ENCODE assay signal across 8 cellular contexts in the genomic region with DNA sequence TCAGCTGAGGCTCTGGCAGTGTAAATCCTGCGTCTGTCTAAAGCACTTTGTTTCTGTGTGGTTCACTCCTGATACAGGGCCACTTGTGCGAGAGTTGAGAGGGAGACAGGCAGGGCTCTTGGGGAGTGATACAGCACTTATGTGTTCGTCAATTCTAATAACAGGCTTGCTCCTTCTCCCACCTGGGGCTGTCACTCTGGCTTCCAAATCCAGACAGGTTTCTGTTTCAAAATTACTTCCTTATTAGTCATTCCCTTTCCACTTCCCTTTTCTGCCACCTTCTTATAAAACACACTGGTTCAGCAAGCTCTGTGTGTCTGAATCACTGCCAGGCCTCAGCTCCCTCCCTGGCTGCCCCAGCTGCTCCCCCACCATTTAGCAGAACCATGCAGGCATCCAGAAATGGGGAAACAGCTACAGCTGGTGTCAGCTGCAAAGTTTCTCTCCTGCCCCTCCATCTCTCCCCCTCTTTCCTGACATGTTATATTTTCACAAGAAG. TPM values are rescaled to one million over a fixed set of nuclear protein-coding genes. Genes with fewer than 3 reads are reported as not detected.
A peak's percentile ranks its signal among the peaks of the same experiment; 100 is the strongest.
DNase-seq lines count a peak whose midpoint lies in the region; ATAC-seq and TF ChIP-seq lines count a peak whose summit lies in the region.

No MANE protein-coding gene starts in this region.

- intact Hi-C loops in transverse colon (cut with DNase I; ENCODE audit: low total_unique reads), result no loop called here
- intact Hi-C loops in CD8-positive, alpha-beta T cell (cut with DNase I, micrococcal nuclease), result no loop called here

- POLR2A ChIA-PET in CD8-positive, alpha-beta T cell (lab: Charles Lee), result no interaction called here

- H3K4me1 Mint-ChIP-seq in memory B cell, result peaks cover 21% of the 10 kb centered on the region
- no peaks in the 10 kb centered on the region for H3K4me1 Mint-ChIP-seq in CD8-positive, alpha-beta T cell (ENCODE audit: low read depth)

- no peak for TF ChIP-seq CTCF in transverse colon (IDR thresholded peaks at IDR 0.05)
- no peak for TF ChIP-seq CTCF in CD8-positive, alpha-beta T cell (IDR thresholded peaks at IDR 0.05)

- in situ Hi-C loops in transverse colon (cut with MboI; ENCODE audit: low pct_ligation_motif_present in 1 of 4, low pct_unique_long_range_greater_than_20kb in 1 of 4, low sequenced_read_pairs in 3 of 4), result no loop called here

- TF ChIP-seq POLR2A in transverse colon (IDR thresholded peaks at IDR 0.05), result no peak

- DNase-seq in DMS53 (lab: John Stamatoyannopoulos, UW) (peak; percentile 89), NCI-H69 (lab: John Stamatoyannopoulos, UW) (peak; percentile 94), caudate nucleus (lab: John Stamatoyannopoulos, UW) (peak in 49 of 61 donors; percentile 10 to 89 (median 47)), memory B cell (ENCODE audit: low spot score in 2 of 2) (peak; percentile 29 to 50), transverse colon (peak; percentile 72)
- DNase-seq in CD8-positive, alpha-beta T cell, result no peak

- H3K9me3 Mint-ChIP-seq in memory B cell, result peaks cover 2% of the 10 kb centered on the region
- H3K9me3 Mint-ChIP-seq in CD8-positive, alpha-beta T cell, result peaks cover 4% of the 10 kb centered on the region

- no peak for TF ChIP-seq EP300 in transverse colon (IDR thresholded peaks at IDR 0.05; ENCODE audit: low read depth)

- peak overlapping the region; percentile 60 for H3K27ac Mint-ChIP-seq in memory B cell
- no peak overlapping the region for H3K27ac Mint-ChIP-seq in CD8-positive, alpha-beta T cell

- H3K4me1 ChIP-seq in transverse colon, result peaks cover 0 to 23% (median 18%) of the 10 kb centered on the region in 4 donors
- H3K4me1 ChIP-seq in CD8-positive, alpha-beta T cell (ENCODE audit: insufficient read depth, low read length), result no peaks in the 10 kb centered on the region

- H3K36me3 ChIP-seq in transverse colon, result no peaks in the 10 kb centered on the region
- H3K36me3 ChIP-seq in CD8-positive, alpha-beta T cell (ENCODE audit: insufficient read depth, low read length), result no peaks in the 10 kb centered on the region

- H3K4me3 ChIP-seq in transverse colon, result no peak overlapping the region
- no peak overlapping the region for H3K4me3 ChIP-seq in CD8-positive, alpha-beta T cell (ENCODE audit: low read depth, low read length)

- H3K27ac ChIP-seq in caudate nucleus (ENCODE audit: low read depth, low read length) (peak overlapping the region; percentile 32), transverse colon (peak overlapping the region; percentile 71 to 79 (median 76))
- no peak overlapping the region for H3K27ac ChIP-seq in CD8-positive, alpha-beta T cell (ENCODE audit: low read depth, low read length)

- CTCF ChIA-PET in CD8-positive, alpha-beta T cell (lab: Charles Lee), result no interaction called here

- WGBS in transverse colon (ENCODE audit: low coverage in 1 of 2), 2 donors, result 18% methylated on average over 3 of the region's 3 CpGs; no CpG with 5 or more reads in 1 of the 2 donors

- peaks cover 4% of the 10 kb centered on the region for H3K36me3 Mint-ChIP-seq in memory B cell
- no peaks in the 10 kb centered on the region for H3K36me3 Mint-ChIP-seq in CD8-positive, alpha-beta T cell

- peak; percentile 75 for ATAC-seq in GM19467 (IDR thresholded peaks at IDR 0.05; ENCODE audit: unreplicated experiment)
- peak; percentile 57 for ATAC-seq in HG03521 (IDR thresholded peaks at IDR 0.05; ENCODE audit: unreplicated experiment)
- ATAC-seq in memory B cell (ENCODE audit: low read depth), result peak; percentile 98
- ATAC-seq in CD8-positive, alpha-beta T cell, result no peak

- no peaks in the 10 kb centered on the region for H3K9me3 ChIP-seq in transverse colon
- no peaks in the 10 kb centered on the region for H3K9me3 ChIP-seq in CD8-positive, alpha-beta T cell (ENCODE audit: low read length)

- H3K27me3 ChIP-seq in transverse colon, result no peaks in the 10 kb centered on the region
- H3K27me3 ChIP-seq in CD8-positive, alpha-beta T cell (ENCODE audit: insufficient read depth, low read length), result no peaks in the 10 kb centered on the region

- H3K4me3 Mint-ChIP-seq in memory B cell, result peak overlapping the region; percentile 3
- no peak overlapping the region for H3K4me3 Mint-ChIP-seq in CD8-positive, alpha-beta T cell

- H3K27me3 Mint-ChIP-seq in memory B cell, result no peaks in the 10 kb centered on the region
- no peaks in the 10 kb centered on the region for H3K27me3 Mint-ChIP-seq in CD8-positive, alpha-beta T cell (ENCODE audit: low read depth)

RNA-seq across cellular contexts. Expression of a gene that starts 58.5 kb away (rescaled TPM):
- total RNA-seq in transverse colon, result 10 to 100 TPM; 60.8 to 83.0 (median 69.6) TPM
- 10 to 100 TPM; 20.1 to 26.1 TPM for total RNA-seq in CD8-positive, alpha-beta T cell

Comparison
In these comparisons a context has a peak if more than half of its experiments do, and no peak if none do; other contexts are left out.
1. DNase-seq: peak in DMS53 (single experiment), NCI-H69 (single experiment), caudate nucleus (49 of 61), memory B cell (2 of 2) and transverse colon (single experiment); none in CD8-positive, alpha-beta T cell (0 of 7).